ENCODE assay signal across 1 cellular context in the genomic region with DNA sequence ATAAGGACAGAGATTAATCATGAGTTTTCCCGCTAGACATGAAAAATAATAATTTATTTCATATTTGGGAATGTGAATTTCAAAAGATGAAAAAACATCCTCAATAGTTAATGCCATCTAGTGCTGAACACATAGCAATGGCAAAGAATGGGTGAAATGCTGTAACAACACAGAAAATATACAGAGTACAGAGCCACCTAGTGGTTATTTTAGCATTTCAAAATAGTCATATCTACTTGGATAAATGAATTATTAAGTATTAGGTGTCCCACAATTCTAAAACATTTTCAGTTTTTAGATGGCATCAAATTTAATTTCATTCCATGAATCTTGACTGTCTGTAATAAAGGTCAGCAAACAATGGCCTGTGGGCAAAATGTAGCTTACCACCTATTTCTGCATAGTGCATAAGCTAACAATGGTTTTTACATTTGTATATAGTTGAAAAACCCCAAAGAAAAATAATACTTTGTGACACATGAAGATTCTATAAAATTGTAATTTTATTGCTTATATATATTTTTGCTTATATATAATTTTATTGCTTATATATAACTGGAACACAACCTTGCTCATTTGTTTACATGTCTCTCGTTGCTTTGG.
TF ChIP-seq lines count a peak whose summit lies in the region.

No MANE protein-coding gene starts in this region.

TF ChIP-seq in GM23338, 12 proteins besides CTCF, POLR2A, EP300 and RAD21:
- TF ChIP-seq ZNF462 (CRISPR knock-in tag; IDR thresholded peaks at IDR 0.05) (no peak), EZH2 (IDR thresholded peaks at IDR 0.05; ENCODE audit: low read depth, unreplicated experiment) (no peak), STAT1 (IDR thresholded peaks at IDR 0.05; ENCODE audit: unreplicated experiment) (no peak), POLR2AphosphoS5 (IDR thresholded peaks at IDR 0.05; ENCODE audit: low read depth) (no peak), ZNF331 (CRISPR knock-in tag; IDR thresholded peaks at IDR 0.05; ENCODE audit: low read depth) (no peak), ETS1 (IDR thresholded peaks at IDR 0.05) (no peak), ZNF114 (CRISPR knock-in tag; IDR thresholded peaks at IDR 0.05) (no peak), JUNB (IDR thresholded peaks at IDR 0.05; ENCODE audit: unreplicated experiment) (no peak)
- TF ChIP-seq, protein P1, sequence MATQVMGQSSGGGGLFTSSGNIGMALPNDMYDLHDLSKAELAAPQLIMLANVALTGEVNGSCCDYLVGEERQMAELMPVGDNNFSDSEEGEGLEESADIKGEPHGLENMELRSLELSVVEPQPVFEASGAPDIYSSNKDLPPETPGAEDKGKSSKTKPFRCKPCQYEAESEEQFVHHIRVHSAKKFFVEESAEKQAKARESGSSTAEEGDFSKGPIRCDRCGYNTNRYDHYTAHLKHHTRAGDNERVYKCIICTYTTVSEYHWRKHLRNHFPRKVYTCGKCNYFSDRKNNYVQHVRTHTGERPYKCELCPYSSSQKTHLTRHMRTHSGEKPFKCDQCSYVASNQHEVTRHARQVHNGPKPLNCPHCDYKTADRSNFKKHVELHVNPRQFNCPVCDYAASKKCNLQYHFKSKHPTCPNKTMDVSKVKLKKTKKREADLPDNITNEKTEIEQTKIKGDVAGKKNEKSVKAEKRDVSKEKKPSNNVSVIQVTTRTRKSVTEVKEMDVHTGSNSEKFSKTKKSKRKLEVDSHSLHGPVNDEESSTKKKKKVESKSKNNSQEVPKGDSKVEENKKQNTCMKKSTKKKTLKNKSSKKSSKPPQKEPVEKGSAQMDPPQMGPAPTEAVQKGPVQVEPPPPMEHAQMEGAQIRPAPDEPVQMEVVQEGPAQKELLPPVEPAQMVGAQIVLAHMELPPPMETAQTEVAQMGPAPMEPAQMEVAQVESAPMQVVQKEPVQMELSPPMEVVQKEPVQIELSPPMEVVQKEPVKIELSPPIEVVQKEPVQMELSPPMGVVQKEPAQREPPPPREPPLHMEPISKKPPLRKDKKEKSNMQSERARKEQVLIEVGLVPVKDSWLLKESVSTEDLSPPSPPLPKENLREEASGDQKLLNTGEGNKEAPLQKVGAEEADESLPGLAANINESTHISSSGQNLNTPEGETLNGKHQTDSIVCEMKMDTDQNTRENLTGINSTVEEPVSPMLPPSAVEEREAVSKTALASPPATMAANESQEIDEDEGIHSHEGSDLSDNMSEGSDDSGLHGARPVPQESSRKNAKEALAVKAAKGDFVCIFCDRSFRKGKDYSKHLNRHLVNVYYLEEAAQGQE (IDR thresholded peaks at IDR 0.05; ENCODE audit: unreplicated experiment), result no peak
